8 cellular contexts compared by ENCODE assay signal in genomic region chr14:72893636-72894322, GRCh38. TPM values are rescaled to one million over a fixed set of nuclear protein-coding genes. Genes with fewer than 3 reads are reported as not detected.
A peak's percentile ranks its signal among the peaks of the same experiment; 100 is the strongest.
DNase-seq lines count a peak whose midpoint lies in the region; ATAC-seq and TF ChIP-seq lines count a peak whose summit lies in the region.

Gene DPF3, minus strand, starts transcription at chr14:72894101. Its CDS starts 13 bp downstream, at chr14:72894088.

- no peaks in the 10 kb centered on the region for H4K20me1 ChIP-seq in HCT116 (ENCODE audit: insufficient read depth)
- H4K20me1 ChIP-seq in MM.1S (ENCODE audit: insufficient read depth, low read length) = no peaks in the 10 kb centered on the region

- no peak for TF ChIP-seq CTCF in HCT116 (IDR thresholded peaks at IDR 0.05 in 2 of 3, conservative IDR thresholded peaks at IDR 0.05 in 1 of 3; ENCODE audit: borderline replicate concordance in 1 of 3, insufficient read depth in 1 of 3, low read depth in 2 of 3, low read length in 2 of 3)
- no peak for TF ChIP-seq CTCF in MM.1S (IDR thresholded peaks at IDR 0.05; ENCODE audit: low read length)
- no peak for TF ChIP-seq CTCF in foreskin keratinocyte (conservative IDR thresholded peaks at IDR 0.05)
- TF ChIP-seq CTCF in neural crest cell (conservative IDR thresholded peaks at IDR 0.05) = no peak

- DNase-seq in EL (peak; percentile 98), HCT116 (ENCODE audit: low read depth, low spot score) (peak; percentile 91), MM.1S (peak; percentile 92), SIG-M5 (lab: John Stamatoyannopoulos, UW) (peak; percentile 56), activated gamma-delta T cell treated with Interleukin-2 at 50 U/mL for 16 hours (peak; percentile 91), foreskin keratinocyte (peak; percentile 76 to 89), neural crest cell (ENCODE audit: low read depth, low spot score) (peak; percentile 92)
- peak; percentile 93 to 95 for DNase-seq in stimulated activated naive CD8-positive, alpha-beta T cell treated with anti-CD3 and anti-CD28 coated beads, Interleukin-15, amount 100 ng/mL, for 72 hours

- no peaks in the 10 kb centered on the region for H3K36me3 Mint-ChIP-seq in neural crest cell (ENCODE audit: low read depth)

- peaks cover 30% of the 10 kb centered on the region for H3F3A ChIP-seq in MM.1S (ENCODE audit: insufficient read depth, low read length)

- TF ChIP-seq POLR2A in HCT116 (IDR thresholded peaks at IDR 0.05; ENCODE audit: borderline replicate concordance, extremely low read depth, insufficient read depth, insufficient read length) = no peak

- H3K4me1 Mint-ChIP-seq in neural crest cell = peaks cover 37% of the 10 kb centered on the region
- H3K4me1 Mint-ChIP-seq in stimulated activated naive CD8-positive, alpha-beta T cell treated with anti-CD3 and anti-CD28 coated beads, Interleukin-15, amount 100 ng/mL, for 72 hours = peaks cover 17% of the 10 kb centered on the region

- H3K79me2 ChIP-seq in HCT116 (ENCODE audit: insufficient read depth, low read length) (no peaks in the 10 kb centered on the region), MM.1S (ENCODE audit: low read length) (peaks cover 50% of the 10 kb centered on the region)

- H3K4me2 ChIP-seq in HCT116 (ENCODE audit: low read length) = peak within 1 kb of the TSS; percentile 98
- H3K4me2 ChIP-seq in MM.1S (ENCODE audit: low read depth, low read length) = peak within 1 kb of the TSS; percentile 96

- CTCF ChIA-PET in HCT116 (lab: Charles Lee) = interaction anchor here (0.8 to 3.0 kb wide), 4 partner anchors 11 to 380 kb away, joined by 4 to 23 read pairs (median 7); no protein-coding TSS in a partner anchor

- BruUV-seq in HCT116 (replicated peaks; lab: Mats Ljungman, UMichigan) = no TSS peak

- H3K4me3 ChIP-seq in HCT116 (replicated peaks in 1 of 2; ENCODE audit: low read depth in 1 of 2, low read length in 2 of 2) = peak within 1 kb of the TSS; percentile 73 to 74
- peak within 1 kb of the TSS; percentile 80 for H3K4me3 ChIP-seq in MM.1S (ENCODE audit: low read length)

- H3K27me3 ChIP-seq in HCT116 (ENCODE audit: insufficient read depth, low read length) = peaks cover 9% of the 10 kb centered on the region; the same call in 1 of the 2 replicates
- H3K27me3 ChIP-seq in MM.1S (replicated peaks; ENCODE audit: insufficient read depth, low read length) = no peaks in the 10 kb centered on the region
- peaks cover 49% of the 10 kb centered on the region for H3K27me3 ChIP-seq in foreskin keratinocyte

- H3K9me2 ChIP-seq in HCT116 (ENCODE audit: insufficient read depth) (no peaks in the 10 kb centered on the region), MM.1S (replicated peaks; ENCODE audit: insufficient read depth, low read length) (no peaks in the 10 kb centered on the region)

- peak within 1 kb of the TSS; percentile 89 for H2AFZ ChIP-seq in HCT116 (ENCODE audit: low read depth, low read length, poor library complexity, severe bottlenecking)
- peak within 1 kb of the TSS; percentile 58; the same call in 1 of the 2 replicates for H2AFZ ChIP-seq in MM.1S (ENCODE audit: low read length)

- no peak within 1 kb of the TSS for H3K27ac Mint-ChIP-seq in neural crest cell (ENCODE audit: unreplicated experiment)
- H3K27ac Mint-ChIP-seq in stimulated activated naive CD8-positive, alpha-beta T cell treated with anti-CD3 and anti-CD28 coated beads, Interleukin-15, amount 100 ng/mL, for 72 hours = peak within 1 kb of the TSS; percentile 50 to 72

- POLR2A ChIA-PET in HCT116 (lab: Charles Lee) = interaction anchor here (0.8 to 1.4 kb wide), 4 partner anchors 10 to 380 kb away, joined by 3 to 4 read pairs (median 3); no protein-coding TSS in a partner anchor

- peaks cover 77% of the 10 kb centered on the region for H3K27me3 Mint-ChIP-seq in neural crest cell (ENCODE audit: low read depth)
- peaks cover 45% of the 10 kb centered on the region for H3K27me3 Mint-ChIP-seq in stimulated activated naive CD8-positive, alpha-beta T cell treated with anti-CD3 and anti-CD28 coated beads, Interleukin-15, amount 100 ng/mL, for 72 hours

- peak within 1 kb of the TSS; percentile 96 for H3K4me3 Mint-ChIP-seq in neural crest cell
- peak within 1 kb of the TSS; percentile 96 to 98 for H3K4me3 Mint-ChIP-seq in stimulated activated naive CD8-positive, alpha-beta T cell treated with anti-CD3 and anti-CD28 coated beads, Interleukin-15, amount 100 ng/mL, for 72 hours

- H3K9me3 ChIP-seq in HCT116 (ENCODE audit: control insufficient read depth in 1 of 2, insufficient read depth in 1 of 2, low read depth in 1 of 2, low read length in 2 of 2) (no peaks in the 10 kb centered on the region), MM.1S (replicated peaks; ENCODE audit: insufficient read depth, low read length) (no peaks in the 10 kb centered on the region)

- no peak for TF ChIP-seq RAD21 in HCT116 (IDR thresholded peaks at IDR 0.05; ENCODE audit: low read depth)

- 0 out of 2 replicates have a peak within 1 kb of the TSS, but pooled peaks have one; percentile 17 for H3K27ac ChIP-seq in HCT116 (ENCODE audit: low read depth, low read length)
- H3K27ac ChIP-seq in MM.1S (ENCODE audit: low read length) = peak within 1 kb of the TSS; percentile 78; the same call in 1 of the 2 replicates
- H3K27ac ChIP-seq in foreskin keratinocyte = no peak within 1 kb of the TSS

- H3K4me1 ChIP-seq in HCT116 (ENCODE audit: control insufficient read depth in 1 of 2, insufficient read depth in 2 of 2, low read length in 2 of 2) (peaks cover 9 to 23% of the 10 kb centered on the region in 2 experiments; a peak in 2 of 4 replicates), MM.1S (ENCODE audit: low read length) (peaks cover 12% of the 10 kb centered on the region; the same call in 1 of the 2 replicates), foreskin keratinocyte (no peaks in the 10 kb centered on the region)

- ATAC-seq in HCT116 (peak; percentile 96), foreskin keratinocyte (peak; percentile 98)
- peak; percentile 99 for ATAC-seq in stimulated activated naive CD8-positive, alpha-beta T cell treated with anti-CD3 and anti-CD28 coated beads, Interleukin-15, amount 100 ng/mL, for 72 hours

- RAD21 ChIA-PET in HCT116 (lab: Charles Lee; ENCODE audit: low non-redundant PET in 1 of 2, low total read pairs in 2 of 2, uncharacterized antibody in 2 of 2, unreplicated experiment in 2 of 2) = interaction anchor here (0.6 to 1.1 kb wide), 3 partner anchors 156 to 380 kb away, joined by 3 to 5 read pairs (median 4); no protein-coding TSS in a partner anchor

- no peaks in the 10 kb centered on the region for H3K36me3 ChIP-seq in HCT116 (ENCODE audit: control insufficient read depth in 1 of 2, insufficient read depth in 2 of 2, low read length in 2 of 2)
- no peaks in the 10 kb centered on the region for H3K36me3 ChIP-seq in MM.1S (replicated peaks; ENCODE audit: insufficient read depth, low read length)

- H3K9ac ChIP-seq in HCT116 (ENCODE audit: low read length) (peak within 1 kb of the TSS; percentile 34; the same call in 1 of the 2 replicates), MM.1S (ENCODE audit: low read length) (peak within 1 kb of the TSS; percentile 79)

- H3K9me3 Mint-ChIP-seq in neural crest cell = no peaks in the 10 kb centered on the region
- no peaks in the 10 kb centered on the region for H3K9me3 Mint-ChIP-seq in stimulated activated naive CD8-positive, alpha-beta T cell treated with anti-CD3 and anti-CD28 coated beads, Interleukin-15, amount 100 ng/mL, for 72 hours

- intact Hi-C loops in HCT116 (cut with micrococcal nuclease) = no loop called here

TF ChIP-seq in HCT116, 20 proteins besides CTCF, POLR2A, EP300 and RAD21 (continues in another document):
- TF ChIP-seq ELF1 (IDR thresholded peaks at IDR 0.05; ENCODE audit: borderline replicate concordance, low read depth) (no peak), ZNF274 (IDR thresholded peaks at IDR 0.05; ENCODE audit: low read depth, low read length) (no peak), SRF (IDR thresholded peaks at IDR 0.05; ENCODE audit: low read depth) (no peak), FOSL1 (IDR thresholded peaks at IDR 0.05; ENCODE audit: low read depth) (no peak), ZBTB33 (IDR thresholded peaks at IDR 0.05; ENCODE audit: extremely low read depth, insufficient replicate concordance, low read length) (no peak), EZH2phosphoT487 (IDR thresholded peaks at IDR 0.05; ENCODE audit: borderline replicate concordance) (no peak), CBX3 (IDR thresholded peaks at IDR 0.05; ENCODE audit: low read depth) (no peak), CEBPB (IDR thresholded peaks at IDR 0.05; ENCODE audit: low read depth) (no peak), SP1 (IDR thresholded peaks at IDR 0.05; ENCODE audit: low read depth) (peak; percentile 61), SIN3A (IDR thresholded peaks at IDR 0.05; ENCODE audit: low read depth) (no peak), ATF3 (IDR thresholded peaks at IDR 0.05) (no peak)

RNA-seq across cellular contexts. Expression of gene DPF3, which starts in this region (rescaled TPM):
- total RNA-seq in HCT116 (2021; ENCODE audit: unreplicated experiment) = 0.27 TPM
- 0.11 and 0.25 TPM in 2 replicates for polyA plus RNA-seq in HCT116 (2012)
- 0.18 and 0.95 TPM in 2 replicates for total RNA-seq in foreskin keratinocyte
- polyA plus RNA-seq in foreskin keratinocyte = 0.10 and 0.26 TPM in 2 replicates
- 1.3 TPM in 2 replicates for total RNA-seq in neural crest cell

Comparison
In these comparisons a context has a peak if more than half of its experiments do, and no peak if none do; other contexts are left out.
1. Peak in DNase-seq, ATAC-seq, H3K4me3 ChIP-seq, H3K27ac ChIP-seq, H3K9ac ChIP-seq and H3K4me2 ChIP-seq in HCT116; RNA of the gene not detected or under 1 TPM.
2. Peak in DNase-seq and ATAC-seq in foreskin keratinocyte; RNA of the gene not detected or under 1 TPM.